Comparison of ENCODE assay signal across 19 cellular contexts in genomic region chr17:2794116-2794803, GRCh38. TPM values are rescaled to one million over a fixed set of nuclear protein-coding genes. Genes with fewer than 3 reads are reported as not detected.
DNase-seq lines count a peak whose midpoint lies in the region; ATAC-seq and TF ChIP-seq lines count a peak whose summit lies in the region.
"Had no signal": no experiment of that assay in that cellular context is flagged by ENCODE, and none has a peak within 500 bp of the region (broad histone marks: within the 10 kb centered on the region; RNA-seq: fewer than 3 reads in every experiment).

No MANE protein-coding gene starts in this region.

- peak overlapping the region; percentile 1 for H3K27ac Mint-ChIP-seq in CD8-positive, alpha-beta T cell
- peak overlapping the region; percentile 41 to 90 for H3K27ac Mint-ChIP-seq in effector memory CD8-positive, alpha-beta T cell
- H3K27ac Mint-ChIP-seq: mesothelial cell of epicardium; stimulated activated naive CD8-positive, alpha-beta T cell treated with anti-CD3 and anti-CD28 coated beads, Interleukin-15, amount 100 ng/mL, for 72 hours had no signal

- H3K4me3 Mint-ChIP-seq in CD8-positive, alpha-beta T cell = peak overlapping the region; percentile 61
- peak overlapping the region; percentile 98 to 99 for H3K4me3 Mint-ChIP-seq in effector memory CD8-positive, alpha-beta T cell
- H3K4me3 Mint-ChIP-seq: mesothelial cell of epicardium had no signal

- no peak for TF ChIP-seq POLR2A in stomach (IDR thresholded peaks at IDR 0.05)

- CTCF ChIA-PET in CD8-positive, alpha-beta T cell (lab: Charles Lee) = interaction anchor here (1.1 to 4.0 kb wide), 5 partner anchors 8 to 54 kb away, joined by 4 to 24 read pairs (median 4); no protein-coding TSS in a partner anchor

- intact Hi-C loops in CD8-positive, alpha-beta T cell (cut with DNase I, micrococcal nuclease) = no loop called here
- intact Hi-C loops in stomach (cut with DNase I; ENCODE audit: low total_unique reads) = no loop called here

- no peaks in the 10 kb centered on the region for H3K9me3 ChIP-seq in BLaER1 treated with 17β-estradiol and CSF1 and Interleukin-3, amounts not matched to agents 10 nM and 100 nM (replicated peaks in 1 of 11)
- H3K9me3 ChIP-seq in CD8-positive, alpha-beta T cell (ENCODE audit: low read length) = no peaks in the 10 kb centered on the region
- H3K9me3 ChIP-seq in stomach = no peaks in the 10 kb centered on the region
- H3K9me3 ChIP-seq: body of pancreas had no signal

- H3K9me3 Mint-ChIP-seq in CD8-positive, alpha-beta T cell = no peaks in the 10 kb centered on the region
- H3K9me3 Mint-ChIP-seq in effector memory CD8-positive, alpha-beta T cell = no peaks in the 10 kb centered on the region
- H3K9me3 Mint-ChIP-seq: mesothelial cell of epicardium; stimulated activated naive CD8-positive, alpha-beta T cell treated with anti-CD3 and anti-CD28 coated beads, Interleukin-15, amount 100 ng/mL, for 72 hours had no signal

- peak overlapping the region; percentile 92 to 100 (median 98) for H3K4me2 ChIP-seq in BLaER1 treated with 17β-estradiol and CSF1 and Interleukin-3, amounts not matched to agents 10 nM and 100 nM

- H3K27me3 Mint-ChIP-seq in CD8-positive, alpha-beta T cell (ENCODE audit: low read depth) = peaks cover 6% of the 10 kb centered on the region
- no peaks in the 10 kb centered on the region for H3K27me3 Mint-ChIP-seq in effector memory CD8-positive, alpha-beta T cell

- DNase-seq in CD8-positive, alpha-beta T cell = no peak
- peak; percentile 26 for DNase-seq in RPMI8226
- no peak for DNase-seq in effector memory CD8-positive, alpha-beta T cell
- no peak for DNase-seq in stomach
- no peak for DNase-seq in GM03348 (ENCODE audit: low spot score)
- DNase-seq: body of pancreas; KG1; NCI-H446; stimulated activated naive CD8-positive, alpha-beta T cell treated with anti-CD3 and anti-CD28 coated beads, Interleukin-15, amount 100 ng/mL, for 72 hours had no signal

- peaks cover 76% of the 10 kb centered on the region for H3K4me1 Mint-ChIP-seq in CD8-positive, alpha-beta T cell (ENCODE audit: low read depth)
- H3K4me1 Mint-ChIP-seq in effector memory CD8-positive, alpha-beta T cell (ENCODE audit: low read depth in 2 of 2) = peaks cover 75 to 85% of the 10 kb centered on the region in 2 donors
- H3K4me1 Mint-ChIP-seq: mesothelial cell of epicardium had no signal

- TF ChIP-seq CTCF in CD8-positive, alpha-beta T cell (IDR thresholded peaks at IDR 0.05) = no peak
- no peak for TF ChIP-seq CTCF in stomach (IDR thresholded peaks at IDR 0.05)

- POLR2A ChIA-PET in CD8-positive, alpha-beta T cell (lab: Charles Lee) = interaction anchor here (0.6 to 5.9 kb wide), 4 partner anchors 20 to 42 kb away, joined by 3 to 49 read pairs (median 24); no protein-coding TSS in a partner anchor

- H3K36me3 ChIP-seq in BLaER1 treated with 17β-estradiol and CSF1 and Interleukin-3, amounts not matched to agents 10 nM and 100 nM = no peaks in the 10 kb centered on the region
- no peaks in the 10 kb centered on the region for H3K36me3 ChIP-seq in CD8-positive, alpha-beta T cell (ENCODE audit: insufficient read depth, low read length)
- H3K36me3 ChIP-seq in stomach = no peaks in the 10 kb centered on the region

- H3K9ac ChIP-seq in BLaER1 treated with 17β-estradiol and CSF1 and Interleukin-3, amounts not matched to agents 10 nM and 100 nM = peak overlapping the region; percentile 16 to 88 (median 83); a peak in 20 of 22 replicates
- H3K9ac ChIP-seq: parathyroid adenoma had no signal

- H4K20me1 ChIP-seq in BLaER1 treated with 17β-estradiol and CSF1 and Interleukin-3, amounts not matched to agents 10 nM and 100 nM = peaks cover 0 to 17% (median 15%) of the 10 kb centered on the region in 11 experiments; a peak in 16 of 22 replicates

- H3K27ac ChIP-seq in BLaER1 treated with 17β-estradiol and CSF1 and Interleukin-3, amounts not matched to agents 10 nM and 100 nM = peak overlapping the region in 10 of 11 experiments; percentile 23 to 98 (median 94); a peak in 20 of 22 replicates
- no peak overlapping the region for H3K27ac ChIP-seq in CD8-positive, alpha-beta T cell (ENCODE audit: low read depth, low read length)
- H3K27ac ChIP-seq in stomach = peak overlapping the region in 1 of 5 donors; percentile 50
- H3K27ac ChIP-seq: body of pancreas, C4-2B, parathyroid adenoma, SK-N-MC had no signal

- 65 to 86% (median 79%) methylated on average over 3 to 6 of the region's 6 CpGs for WGBS in stomach, 5 donors

- H3K4me3 ChIP-seq in BLaER1 treated with 17β-estradiol and CSF1 and Interleukin-3, amounts not matched to agents 10 nM and 100 nM = peak overlapping the region in 9 of 10 experiments; percentile 12 to 83 (median 75); a peak in 14 of 20 replicates
- peak overlapping the region; percentile 7 for H3K4me3 ChIP-seq in CD8-positive, alpha-beta T cell (ENCODE audit: low read depth, low read length)
- H3K4me3 ChIP-seq in stomach = no peak overlapping the region
- H3K4me3 ChIP-seq: body of pancreas, SK-N-MC, skin epidermis had no signal

- peaks cover 8% of the 10 kb centered on the region for H3K36me3 Mint-ChIP-seq in CD8-positive, alpha-beta T cell
- peaks cover 45% of the 10 kb centered on the region for H3K36me3 Mint-ChIP-seq in effector memory CD8-positive, alpha-beta T cell (ENCODE audit: insufficient read depth)
- H3K36me3 Mint-ChIP-seq: mesothelial cell of epicardium had no signal

- no peak for ATAC-seq in CD8-positive, alpha-beta T cell
- ATAC-seq in effector memory CD8-positive, alpha-beta T cell (replicated peaks) = no peak
- no peak for ATAC-seq in HG03354 (IDR thresholded peaks at IDR 0.05; ENCODE audit: poor library complexity, severe bottlenecking, unreplicated experiment)
- ATAC-seq: body of pancreas; stimulated activated naive CD8-positive, alpha-beta T cell treated with anti-CD3 and anti-CD28 coated beads, Interleukin-15, amount 100 ng/mL, for 72 hours had no signal

- H3K4me1 ChIP-seq in BLaER1 treated with 17β-estradiol and CSF1 and Interleukin-3, amounts not matched to agents 10 nM and 100 nM = peaks cover 85 to 97% (median 91%) of the 10 kb centered on the region in 10 experiments
- peaks cover 80% of the 10 kb centered on the region for H3K4me1 ChIP-seq in CD8-positive, alpha-beta T cell (ENCODE audit: insufficient read depth, low read length)
- peaks cover 6 to 67% (median 31%) of the 10 kb centered on the region in 4 donors for H3K4me1 ChIP-seq in stomach
- H3K4me1 ChIP-seq: body of pancreas, parathyroid adenoma had no signal

- no peak for TF ChIP-seq EP300 in stomach (IDR thresholded peaks at IDR 0.05)

- H3K27me3 ChIP-seq in BLaER1 treated with 17β-estradiol and CSF1 and Interleukin-3, amounts not matched to agents 10 nM and 100 nM = no peaks in the 10 kb centered on the region
- H3K27me3 ChIP-seq in CD8-positive, alpha-beta T cell (ENCODE audit: insufficient read depth, low read length) = no peaks in the 10 kb centered on the region
- H3K27me3 ChIP-seq in stomach = peaks cover 0 to 59% (median 0%) of the 10 kb centered on the region in 3 donors
- H3K27me3 ChIP-seq: body of pancreas had no signal

RNA-seq across cellular contexts. Expression of gene RAP1GAP2, which starts 2.0 kb away (rescaled TPM):
- 10 to 100 TPM; 18.9 to 19.9 TPM for total RNA-seq in CD8-positive, alpha-beta T cell
- 10 to 100 TPM; 26.4 to 92.4 (median 50.7) TPM for total RNA-seq in stomach
- polyA plus RNA-seq in stomach = 10 to 100 TPM; 11.8 to 25.0 (median 17.9) TPM

RNA-seq across cellular contexts. Expression of gene CCDC92B, which starts 44.8 kb away (rescaled TPM):
- under 1 TPM in 1 of 2 experiments, not detected in 1; 0.08 TPM for total RNA-seq in CD8-positive, alpha-beta T cell
- total RNA-seq in stomach = 1 to 10 TPM in 1 of 5 donors, not detected in 4; 1.7 TPM
- under 1 TPM in 2 of 3 donors, not detected in 1; 0.12 to 0.48 TPM for polyA plus RNA-seq in stomach
- total RNA-seq: Daoy, fibroblast of lung, kidney epithelial cell had no signal
- polyA plus RNA-seq: fibroblast of lung had no signal

Comparison
In these comparisons a context has a peak if more than half of its experiments do, and no peak if none do; other contexts are left out.
1. H3K4me3 ChIP-seq: peak in BLaER1 treated with 17β-estradiol and CSF1 and Interleukin-3, amounts not matched to agents 10 nM and 100 nM (9 of 10) and CD8-positive, alpha-beta T cell (single experiment); none in stomach (0 of 4).